8 cellular contexts compared by ENCODE assay signal in genomic region chr1:190436615-190437014, GRCh38. TPM values are rescaled to one million over a fixed set of nuclear protein-coding genes. Genes with fewer than 3 reads are reported as not detected.
DNase-seq lines count a peak whose midpoint lies in the region; ATAC-seq, FAIRE-seq and TF ChIP-seq lines count a peak whose summit lies in the region.

No MANE protein-coding gene starts in this region.

- in situ Hi-C loops in GM12878 (cut with MboI): no loop called here

- no peaks in the 10 kb centered on the region for H3K36me3 ChIP-seq in GM12878 (ENCODE audit: control insufficient read depth in 2 of 2, insufficient read depth in 2 of 2, low read length in 1 of 2)
- no peaks in the 10 kb centered on the region for H3K36me3 ChIP-seq in vagina

- CTCF ChIA-PET in GM12878 (lab: Yijun Ruan, JAX): interaction anchor here (0.8 kb wide), 1 partner anchor 577 kb away, joined by 4 read pairs; no protein-coding TSS in a partner anchor

- H3K79me2 ChIP-seq in GM12878 (ENCODE audit: control insufficient read depth, insufficient read depth, low read length): no peaks in the 10 kb centered on the region

- H3K27me3 ChIP-seq in GM12878 (replicated peaks in 1 of 2; ENCODE audit: control insufficient read depth in 2 of 2, insufficient read depth in 2 of 2, low read length in 1 of 2) (no peaks in the 10 kb centered on the region), vagina (no peaks in the 10 kb centered on the region)

- intact Hi-C loops in GM12878 (cut with micrococcal nuclease; ENCODE audit: unreplicated experiment): loop anchor here (5.0 kb wide), 1 partner anchor 579 kb away; no protein-coding TSS in a partner anchor
- intact Hi-C loops in vagina (cut with DNase I): no loop called here

- RAD21 ChIA-PET in GM12878 (lab: Charles Lee; ENCODE audit: unreplicated experiment): interaction anchor here (1.0 kb wide), 1 partner anchor 83 kb away, joined by 3 read pairs; no protein-coding TSS in a partner anchor

- no peak overlapping the region for H3K9ac ChIP-seq in GM12878 (ENCODE audit: control insufficient read depth, insufficient read depth, low read length)

- peak; percentile 1 for DNase-seq in NCI-H146 treated with DMSO at 0.1 percent for 48 hours (lab: John Stamatoyannopoulos, UW; ENCODE audit: unreplicated experiment)
- no peak for DNase-seq in NCI-H146 (lab: John Stamatoyannopoulos, UW)
- peak; percentile 26 for DNase-seq in NCI-H1694 treated with DMSO at 0.1 percent for 48 hours (lab: John Stamatoyannopoulos, UW)
- DNase-seq in GM12878 (ENCODE audit: low read depth, low spot score): peak; percentile 5
- DNase-seq in skeletal muscle cell (ENCODE audit: low read depth): peak; percentile 4
- DNase-seq in vagina (ENCODE audit: extremely low spot score in 2 of 2): no peak
- DNase-seq in ecto neural progenitor cell (ENCODE audit: low spot score): no peak

- TF ChIP-seq CTCF in GM12878 (IDR thresholded peaks at IDR 0.05 in 2 of 3, conservative IDR thresholded peaks at IDR 0.05 in 1 of 3; ENCODE audit: control insufficient read depth in 2 of 3, extremely low read depth in 1 of 3, insufficient read depth in 1 of 3, low read depth in 3 of 3, low read length in 3 of 3): peak in 1 of 3 experiments; percentile 46; a peak in 1 of 6 replicates
- no peak for TF ChIP-seq CTCF in vagina (IDR thresholded peaks at IDR 0.05)

- no peak for TF ChIP-seq POLR2A in GM12878 (IDR thresholded peaks at IDR 0.05; ENCODE audit: low read depth, low read length)
- no peak for TF ChIP-seq POLR2A in vagina (IDR thresholded peaks at IDR 0.05)

- ATAC-seq in GM12878 (peak; percentile 57; the same call in 2 of the 3 replicates), HG03280 (IDR thresholded peaks at IDR 0.05; ENCODE audit: unreplicated experiment) (no peak)

- H3K4me1 ChIP-seq in GM12878 (ENCODE audit: control insufficient read depth, insufficient read depth, low read length) (no peaks in the 10 kb centered on the region), vagina (no peaks in the 10 kb centered on the region)

- H3K4me2 ChIP-seq in GM12878 (ENCODE audit: control insufficient read depth, insufficient read depth): no peak overlapping the region

- H2AFZ ChIP-seq in GM12878 (ENCODE audit: control insufficient read depth, low read depth, low read length): no peak overlapping the region

- H3K27ac ChIP-seq in GM12878 (ENCODE audit: control insufficient read depth, insufficient read depth) (no peak overlapping the region), vagina (no peak overlapping the region)

- peak; percentile 57 for TF ChIP-seq RAD21 in GM12878 (IDR thresholded peaks at IDR 0.05; ENCODE audit: insufficient read depth, low read depth, low read length)

- H4K20me1 ChIP-seq in GM12878 (ENCODE audit: control insufficient read depth, insufficient read depth): no peaks in the 10 kb centered on the region

- no peaks in the 10 kb centered on the region for H3K9me3 ChIP-seq in GM12878 (replicated peaks; ENCODE audit: control insufficient read depth, insufficient read depth, low read length)
- no peaks in the 10 kb centered on the region for H3K9me3 ChIP-seq in vagina

- SMC1A ChIA-PET in GM12878 (lab: Charles Lee; ENCODE audit: uncharacterized antibody, unreplicated experiment): interaction anchor here (0.9 kb wide), 1 partner anchor 45 kb away, joined by 3 read pairs; no protein-coding TSS in a partner anchor

- H3K4me3 ChIP-seq in GM12878: no peak overlapping the region
- no peak overlapping the region for H3K4me3 ChIP-seq in skeletal muscle cell (ENCODE audit: low read depth, low read length)
- no peak overlapping the region for H3K4me3 ChIP-seq in vagina

- POLR2A ChIA-PET in GM12878 (lab: Charles Lee): no interaction called here

- TF ChIP-seq EP300 in GM12878 (IDR thresholded peaks at IDR 0.05; ENCODE audit: borderline replicate concordance in 1 of 2, control insufficient read depth in 1 of 2, low read depth in 2 of 2, low read length in 2 of 2): no peak

- 37% methylated on average over 1 of the region's 1 CpG for WGBS in GM12878 (ENCODE audit: insufficient coverage, insufficient replicate concordance, low lambda C conversion rate, missing lambda C conversion rate)

- no TSS peak for BruUV-seq in GM12878 (replicated peaks; lab: Mats Ljungman, UMichigan)

- no peak for FAIRE-seq in GM12878 (lab: Jason Lieb, UNC)

TF ChIP-seq in GM12878, 131 proteins besides CTCF, POLR2A, EP300 and RAD21:
- TF ChIP-seq CBX3 (IDR thresholded peaks at IDR 0.05; ENCODE audit: borderline replicate concordance, low read depth): no peak
- peak; percentile 32; the same call in 1 of the 2 replicates for TF ChIP-seq SMC3 (IDR thresholded peaks at IDR 0.05; ENCODE audit: borderline replicate concordance, low read length)

RNA-seq across cellular contexts. Expression of gene BRINP3, which starts 41.0 kb away (rescaled TPM):
- not detected in 2 replicates for total RNA-seq in GM12878 (2013; cell fraction: nucleolus; rRNA removed)
- under 0.01 TPM in 1 of 2 replicates, not detected in the other for total RNA-seq in GM12878 (2014; rRNA removed)
- total RNA-seq in GM12878 (2014; rRNA removed; fragmentation: Illumina TruSeq; extraction: Trizol): not detected in 2 replicates
- not detected in 2 replicates for total RNA-seq in GM12878 (2021)
- polyA plus RNA-seq in GM12878 (2011; ENCODE audit: low read depth): not detected
- polyA plus RNA-seq in GM12878 (2011; rRNA removed): not detected in 2 replicates
- not detected in 2 replicates for polyA plus RNA-seq in GM12878 (2011; cell fraction: cytosol; rRNA removed)
- polyA plus RNA-seq in GM12878 (2011; cell fraction: nucleus; rRNA removed): not detected in 2 replicates
- polyA plus RNA-seq in GM12878 (2012): not detected in 2 replicates
- not detected in 2 replicates for polyA plus RNA-seq in GM12878 (2014; fragmentation: Illumina TruSeq; extraction: Trizol)
- polyA plus RNA-seq in GM12878 (2014; fragmentation: Nextera tagmentation; extraction: Ambion mirVana): not detected
- polyA plus RNA-seq in GM12878 (2014; rRNA removed): not detected in 2 replicates
- not detected for polyA plus RNA-seq in GM12878 (2016; fragmentation: Nextera tagmentation; extraction: Ambion mirVana)
- not detected in 2 replicates for polyA minus RNA-seq in GM12878 (2011; rRNA and poly(A)+ RNA removed)
- not detected in 2 replicates for polyA minus RNA-seq in GM12878 (2011; cell fraction: cytosol; rRNA and poly(A)+ RNA removed)
- not detected in 2 replicates for polyA minus RNA-seq in GM12878 (2011; cell fraction: nucleus; rRNA and poly(A)+ RNA removed)
- total RNA-seq in vagina: not detected

Comparison
In these comparisons a context has a peak if more than half of its experiments do, and no peak if none do; other contexts are left out.
1. DNase-seq: peak in NCI-H146 treated with DMSO at 0.1 percent for 48 hours (single experiment), NCI-H1694 treated with DMSO at 0.1 percent for 48 hours (single experiment), GM12878 (single experiment) and skeletal muscle cell (single experiment); none in NCI-H146 (single experiment), vagina (0 of 2) and ecto neural progenitor cell (single experiment).